In genomic region chr11:58524232-58525036, GRCh38 we compare ENCODE assay signal across 8 cellular contexts. TPM values are rescaled to one million over a fixed set of nuclear protein-coding genes. Genes with fewer than 3 reads are reported as not detected.
DNase-seq lines count a peak whose midpoint lies in the region; ATAC-seq and TF ChIP-seq lines count a peak whose summit lies in the region.

No MANE protein-coding gene starts in this region.

- H2AFZ ChIP-seq in OCI-LY3 (ENCODE audit: low read depth, low read length), result no peak overlapping the region
- peak overlapping the region; percentile 1 for H2AFZ ChIP-seq in osteoblast (ENCODE audit: low read length)

- H3K4me3 Mint-ChIP-seq in activated T-helper 2 cell treated with anti-CD3 and anti-CD28 coated beads, Interferon-gamma antibody, Interleukin-2, Interleukin-4, amounts not matched to agents 10 μg/mL and 5 μg/mL and 100 μg/mL, durations not matched to agents 14 hours and 24 hours and 36 hours (ENCODE audit: low read depth), result peak overlapping the region; percentile 75

- H3K36me3 Mint-ChIP-seq in activated T-helper 2 cell treated with anti-CD3 and anti-CD28 coated beads, Interferon-gamma antibody, Interleukin-2, Interleukin-4, amounts not matched to agents 10 μg/mL and 5 μg/mL and 100 μg/mL, durations not matched to agents 14 hours and 24 hours and 36 hours (ENCODE audit: low read depth), result peaks cover 51% of the 10 kb centered on the region

- H3K9me3 Mint-ChIP-seq in activated T-helper 2 cell treated with anti-CD3 and anti-CD28 coated beads, Interferon-gamma antibody, Interleukin-2, Interleukin-4, amounts not matched to agents 10 μg/mL and 5 μg/mL and 100 μg/mL, durations not matched to agents 14 hours and 24 hours and 36 hours, result no peaks in the 10 kb centered on the region

- H3K9me3 ChIP-seq in OCI-LY3 (ENCODE audit: insufficient read depth, low read length) (no peaks in the 10 kb centered on the region), osteoblast (ENCODE audit: low read depth, low read length) (no peaks in the 10 kb centered on the region)

- intact Hi-C loops in activated T-helper 2 cell treated with anti-CD3 and anti-CD28 coated beads, Interferon-gamma antibody, Interleukin-2, Interleukin-4, amounts not matched to agents 10 μg/mL and 5 μg/mL and 100 μg/mL, durations not matched to agents 14 hours and 24 hours and 36 hours (cut with micrococcal nuclease), result loop anchor here (1.0 to 5.0 kb wide), 7 partner anchors 18 to 957 kb away; partner anchors contain the start of genes SELENOH, UBE2L6 and ZDHHC5

- H3K36me3 ChIP-seq in OCI-LY3 (replicated peaks; ENCODE audit: low read depth, low read length) (peaks cover 20% of the 10 kb centered on the region), osteoblast (ENCODE audit: insufficient read depth, low read length) (peaks cover 11% of the 10 kb centered on the region)

- no peaks in the 10 kb centered on the region for H3K27me3 Mint-ChIP-seq in activated T-helper 2 cell treated with anti-CD3 and anti-CD28 coated beads, Interferon-gamma antibody, Interleukin-2, Interleukin-4, amounts not matched to agents 10 μg/mL and 5 μg/mL and 100 μg/mL, durations not matched to agents 14 hours and 24 hours and 36 hours (ENCODE audit: low read depth)

- H3K4me2 ChIP-seq in OCI-LY3 (ENCODE audit: low read length) (peak overlapping the region; percentile 70), osteoblast (ENCODE audit: insufficient read depth, low read length) (peak overlapping the region; percentile 53)

- H3K27me3 ChIP-seq in OCI-LY3 (ENCODE audit: low read depth, low read length), result peaks cover 38% of the 10 kb centered on the region
- H3K27me3 ChIP-seq in osteoblast (ENCODE audit: insufficient read depth, low read length), result no peaks in the 10 kb centered on the region

- peak; percentile 52 for ATAC-seq in GM21528 (IDR thresholded peaks at IDR 0.05; ENCODE audit: low FRiP score, unreplicated experiment)

- no peaks in the 10 kb centered on the region for H4K20me1 ChIP-seq in OCI-LY3 (ENCODE audit: insufficient read depth, low read length)
- no peaks in the 10 kb centered on the region for H4K20me1 ChIP-seq in osteoblast (ENCODE audit: insufficient read depth, low read length)

- DNase-seq in ELR (ENCODE audit: low read depth) (peak; percentile 85), HUDEP-2 (lab: John Stamatoyannopoulos, UW; ENCODE audit: unreplicated experiment in 76 of 76) (peak in 58 of 76 experiments; percentile 1 to 75 (median 34)), germinal center (ENCODE audit: low spot score) (peak; percentile 22), osteoblast (ENCODE audit: insufficient read length, low spot score, missing footprints) (peak; percentile 88), NCI-H187 treated with DMSO at 0.1 percent for 48 hours (lab: John Stamatoyannopoulos, UW) (no peak)
- peak; percentile 29 for DNase-seq in activated T-helper 2 cell treated with anti-CD3 and anti-CD28 coated beads, Interferon-gamma antibody, Interleukin-2, Interleukin-4, amounts not matched to agents 10 μg/mL and 5 μg/mL and 100 μg/mL, durations not matched to agents 14 hours and 24 hours and 36 hours (ENCODE audit: low spot score)

- H3K4me1 ChIP-seq in OCI-LY3 (ENCODE audit: low read length), result peaks cover 34% of the 10 kb centered on the region
- H3K4me1 ChIP-seq in osteoblast (ENCODE audit: insufficient read depth, low read length), result peaks cover 4% of the 10 kb centered on the region

- TF ChIP-seq CTCF in OCI-LY3 (IDR thresholded peaks at IDR 0.05; ENCODE audit: low read depth, low read length) (peak; percentile 90), osteoblast (IDR thresholded peaks at IDR 0.05; ENCODE audit: extremely low read depth, low read depth, low read length) (peak; percentile 72)

- no peaks in the 10 kb centered on the region for H3K79me2 ChIP-seq in OCI-LY3 (ENCODE audit: low read length)
- H3K79me2 ChIP-seq in osteoblast (ENCODE audit: insufficient read depth, low read length), result no peaks in the 10 kb centered on the region

- H3K27ac ChIP-seq in OCI-LY3 (ENCODE audit: low read length), result peak overlapping the region; percentile 79
- H3K27ac ChIP-seq in osteoblast (ENCODE audit: low read depth, low read length), result no peak overlapping the region

- H3K4me3 ChIP-seq in OCI-LY3 (ENCODE audit: low read length) (peak overlapping the region; percentile 41), osteoblast (ENCODE audit: insufficient read depth, low read length) (peak overlapping the region; percentile 16)

- peaks cover 48% of the 10 kb centered on the region for H3K4me1 Mint-ChIP-seq in activated T-helper 2 cell treated with anti-CD3 and anti-CD28 coated beads, Interferon-gamma antibody, Interleukin-2, Interleukin-4, amounts not matched to agents 10 μg/mL and 5 μg/mL and 100 μg/mL, durations not matched to agents 14 hours and 24 hours and 36 hours (ENCODE audit: low read depth)

- no peak overlapping the region for H3K9ac ChIP-seq in OCI-LY3 (ENCODE audit: low read length)

- peak overlapping the region; percentile 88 for H3K27ac Mint-ChIP-seq in activated T-helper 2 cell treated with anti-CD3 and anti-CD28 coated beads, Interferon-gamma antibody, Interleukin-2, Interleukin-4, amounts not matched to agents 10 μg/mL and 5 μg/mL and 100 μg/mL, durations not matched to agents 14 hours and 24 hours and 36 hours

RNA-seq across cellular contexts. Expression of gene OR5B21, which starts 16.5 kb away (rescaled TPM):
- total RNA-seq in activated T-helper 2 cell treated with anti-CD3 and anti-CD28 coated beads, Interferon-gamma antibody, Interleukin-2, Interleukin-4, amounts not matched to agents 10 μg/mL and 5 μg/mL and 100 μg/mL, durations not matched to agents 14 hours and 24 hours and 36 hours, result 0.46 and 0.48 TPM in 2 replicates
- total RNA-seq in osteoblast, result not detected in 2 replicates

RNA-seq across cellular contexts. Expression of gene LPXN, which starts 51.2 kb away (rescaled TPM):
- total RNA-seq in activated T-helper 2 cell treated with anti-CD3 and anti-CD28 coated beads, Interferon-gamma antibody, Interleukin-2, Interleukin-4, amounts not matched to agents 10 μg/mL and 5 μg/mL and 100 μg/mL, durations not matched to agents 14 hours and 24 hours and 36 hours, result 115 and 129 TPM in 2 replicates
- total RNA-seq in osteoblast, result 8.5 and 14.5 TPM in 2 replicates

RNA-seq across cellular contexts. Expression of gene ZFP91, which starts 54.4 kb away (rescaled TPM):
- total RNA-seq in activated T-helper 2 cell treated with anti-CD3 and anti-CD28 coated beads, Interferon-gamma antibody, Interleukin-2, Interleukin-4, amounts not matched to agents 10 μg/mL and 5 μg/mL and 100 μg/mL, durations not matched to agents 14 hours and 24 hours and 36 hours, result 57.7 and 59.3 TPM in 2 replicates
- total RNA-seq in osteoblast, result 61.2 and 62.5 TPM in 2 replicates
